ENCODE assay signal across 15 cellular contexts in the genomic region with DNA sequence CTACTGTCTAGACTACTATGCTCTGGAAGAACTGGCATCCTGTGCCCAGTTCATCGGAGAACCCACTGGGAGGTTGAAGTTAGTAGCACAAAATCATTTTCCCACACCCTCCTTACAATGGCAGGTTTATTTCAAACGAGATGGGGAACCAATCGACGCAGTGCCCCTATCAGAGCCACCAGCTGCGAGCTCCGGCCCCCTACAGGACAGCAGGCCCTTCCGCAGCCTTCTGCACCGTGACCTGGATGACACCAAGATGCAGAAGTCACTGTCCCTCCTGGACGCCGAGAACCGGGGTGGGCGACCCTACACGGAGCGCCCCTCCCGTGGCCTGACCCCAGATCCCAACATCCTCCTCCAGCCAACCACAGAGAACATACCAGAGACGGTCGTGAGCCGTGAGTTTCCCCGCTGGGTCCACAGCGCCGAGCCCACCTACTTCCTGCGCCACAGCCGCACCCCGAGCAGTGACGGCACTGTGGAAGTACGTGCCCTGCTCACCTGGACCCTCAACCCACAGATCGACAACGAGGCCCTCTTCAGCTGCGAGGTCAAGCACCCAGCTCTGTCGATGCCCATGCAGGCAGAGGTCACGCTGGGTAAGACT.
DNase-seq lines count a peak whose midpoint lies in the region; ATAC-seq and TF ChIP-seq lines count a peak whose summit lies in the region.
"Had no signal": no experiment of that assay in that cellular context is flagged by ENCODE, and none has a peak within 500 bp of the region (broad histone marks: within the 10 kb centered on the region; RNA-seq: fewer than 3 reads in every experiment).

No MANE protein-coding gene starts in this region.

- TF ChIP-seq CTCF in GM12872 (IDR thresholded peaks at IDR 0.05; ENCODE audit: insufficient read depth, low read depth, low read length) (0 out of 3 replicates have a peak, but pooled peaks have one; percentile 10), WTC11 (IDR thresholded peaks at IDR 0.05) (no peak)

- CTCF ChIA-PET in WTC11 (lab: Charles Lee) = interaction anchor here (1.0 kb wide), 2 partner anchors 17 to 216 kb away, joined by 3 to 5 read pairs; no protein-coding TSS in a partner anchor

- peak; percentile 75 for ATAC-seq in WTC11
- no peak for ATAC-seq in HG02588 (IDR thresholded peaks at IDR 0.05; ENCODE audit: unreplicated experiment)
- ATAC-seq: HCT116 had no signal

- H3K4me1 Mint-ChIP-seq in WTC11 = peaks cover 12% of the 10 kb centered on the region

- H3K27ac Mint-ChIP-seq in WTC11 = no peak overlapping the region
- H3K27ac Mint-ChIP-seq: CD4-positive, alpha-beta T cell; IgD-negative memory B cell had no signal

- peaks cover 9% of the 10 kb centered on the region for H3K9me3 Mint-ChIP-seq in WTC11
- H3K9me3 Mint-ChIP-seq: CD4-positive, alpha-beta T cell had no signal

- POLR2A ChIA-PET in WTC11 (lab: Charles Lee) = no interaction called here

- peaks cover 2% of the 10 kb centered on the region; the same call in 1 of the 2 replicates for H3K27me3 Mint-ChIP-seq in WTC11 (ENCODE audit: low read depth)

- no peak for DNase-seq in WTC11 (ENCODE audit: low spot score)
- DNase-seq in iPS-NIHi11 (ENCODE audit: low spot score) = peak; percentile 47
- no peak for DNase-seq in DMS153 (lab: John Stamatoyannopoulos, UW)
- DNase-seq in T-helper 2 cell = no peak
- no peak for DNase-seq in HuH-7.5 (ENCODE audit: low spot score)
- DNase-seq: ACHN; Calu3; CD4-positive, alpha-beta T cell; DMS 273 treated with DMSO at 0.1 percent for 48 hours; DMS79; GOT3 had no signal

- peaks cover 18% of the 10 kb centered on the region for H3K36me3 Mint-ChIP-seq in WTC11
- H3K36me3 Mint-ChIP-seq: IgD-negative memory B cell had no signal

- no peak overlapping the region for H3K4me3 Mint-ChIP-seq in WTC11
- H3K4me3 Mint-ChIP-seq: CD4-positive, alpha-beta T cell; IgD-negative memory B cell had no signal

TF ChIP-seq in WTC11, 78 proteins besides CTCF, POLR2A, EP300 and RAD21:
- TF ChIP-seq EMX1 (CRISPR knock-in tag; IDR thresholded peaks at IDR 0.05) (no peak), RORB (CRISPR knock-in tag; IDR thresholded peaks at IDR 0.05) (no peak), IRF2 (CRISPR knock-in tag; IDR thresholded peaks at IDR 0.05; ENCODE audit: borderline replicate concordance, low read depth) (no peak), ZNF396 (CRISPR knock-in tag; IDR thresholded peaks at IDR 0.05; ENCODE audit: borderline replicate concordance) (no peak)
- TF ChIP-seq, protein P1, sequence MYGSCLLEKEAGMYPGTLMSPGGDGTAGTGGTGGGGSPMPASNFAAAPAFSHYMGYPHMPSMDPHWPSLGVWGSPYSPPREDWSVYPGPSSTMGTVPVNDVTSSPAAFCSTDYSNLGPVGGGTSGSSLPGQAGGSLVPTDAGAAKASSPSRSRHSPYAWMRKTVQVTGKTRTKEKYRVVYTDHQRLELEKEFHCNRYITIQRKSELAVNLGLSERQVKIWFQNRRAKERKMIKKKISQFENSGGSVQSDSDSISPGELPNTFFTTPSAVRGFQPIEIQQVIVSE (CRISPR knock-in tag; IDR thresholded peaks at IDR 0.05; ENCODE audit: borderline replicate concordance) = no peak
